ENCODE assay signal across 12 cellular contexts in the genomic region with DNA sequence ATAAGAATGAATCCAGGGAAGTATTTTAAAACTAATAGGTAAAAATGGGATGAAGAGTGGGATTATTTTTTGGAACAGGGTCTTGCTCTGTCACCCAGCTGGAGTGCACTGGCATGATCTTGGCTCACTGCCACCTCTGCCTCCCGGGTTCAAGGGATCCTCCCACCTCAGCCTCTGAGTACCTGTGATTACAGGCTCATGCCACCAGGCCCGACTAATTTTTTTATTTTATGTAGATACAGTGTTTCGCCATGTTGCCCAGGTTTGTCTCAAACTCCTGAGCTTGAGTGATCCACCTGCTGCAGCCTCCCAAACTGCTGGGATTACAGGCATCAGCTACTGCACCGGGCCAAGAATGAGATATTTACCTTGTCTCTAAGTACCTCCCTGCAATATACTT. TPM values are rescaled to one million over a fixed set of nuclear protein-coding genes. Genes with fewer than 3 reads are reported as not detected.
DNase-seq lines count a peak whose midpoint lies in the region; ATAC-seq and TF ChIP-seq lines count a peak whose summit lies in the region.
"Had no signal": no experiment of that assay in that cellular context is flagged by ENCODE, and none has a peak within 500 bp of the region (broad histone marks: within the 10 kb centered on the region; RNA-seq: fewer than 3 reads in every experiment).

No MANE protein-coding gene starts in this region.

- peak overlapping the region in 1 of 10 donors; percentile 18 for H3K27ac Mint-ChIP-seq in naive thymus-derived CD8-positive, alpha-beta T cell

- H3K9me3 ChIP-seq in BLaER1 treated with 17β-estradiol and CSF1 and Interleukin-3, amounts not matched to agents 10 nM and 100 nM (replicated peaks in 1 of 11) = peaks cover 0 to 21% (median 4%) of the 10 kb centered on the region in 11 experiments; a peak in 11 of 22 replicates
- H3K9me3 ChIP-seq: breast epithelium had no signal

- no peak for ATAC-seq in naive thymus-derived CD8-positive, alpha-beta T cell

- peaks cover 30 to 73% (median 56%) of the 10 kb centered on the region in 10 experiments for H3K4me1 ChIP-seq in BLaER1 treated with 17β-estradiol and CSF1 and Interleukin-3, amounts not matched to agents 10 nM and 100 nM
- H3K4me1 ChIP-seq: breast epithelium had no signal

- no peaks in the 10 kb centered on the region for H3K9me3 Mint-ChIP-seq in naive thymus-derived CD8-positive, alpha-beta T cell

- peak overlapping the region in 10 of 11 experiments; percentile 2 to 91 (median 62); a peak in 15 of 22 replicates for H3K4me2 ChIP-seq in BLaER1 treated with 17β-estradiol and CSF1 and Interleukin-3, amounts not matched to agents 10 nM and 100 nM

- TF ChIP-seq CTCF in brain microvascular endothelial cell (IDR thresholded peaks at IDR 0.05; ENCODE audit: low read depth, low read length, missing control alignments) (no peak), GM10248 (IDR thresholded peaks at IDR 0.05; ENCODE audit: control extremely low read depth, extremely low read depth, low read depth, missing control alignments) (no peak)

- no peak overlapping the region for H3K4me3 Mint-ChIP-seq in naive thymus-derived CD8-positive, alpha-beta T cell

- POLR2A ChIA-PET in GM10248 (lab: Yijun Ruan, JAX) = no interaction called here
- POLR2A ChIA-PET in naive thymus-derived CD8-positive, alpha-beta T cell (lab: Charles Lee) = interaction anchor here (1.7 kb wide), 1 partner anchor 9 kb away, joined by 5 read pairs; no protein-coding TSS in a partner anchor

- DNase-seq in NCI-H69 (lab: John Stamatoyannopoulos, UW) = peak; percentile 17
- no peak for DNase-seq in brain microvascular endothelial cell
- no peak for DNase-seq in GM10248 (ENCODE audit: extremely low spot score)
- DNase-seq in naive thymus-derived CD8-positive, alpha-beta T cell = no peak
- no peak for DNase-seq in NCI-H345 treated with DMSO at 0.1 percent for 48 hours (lab: John Stamatoyannopoulos, UW; ENCODE audit: unreplicated experiment)
- no peak for DNase-seq in NCI-H345 (lab: John Stamatoyannopoulos, UW)
- DNase-seq: left ventricle myocardium superior, NCI-H226 had no signal

- H4K20me1 ChIP-seq in BLaER1 treated with 17β-estradiol and CSF1 and Interleukin-3, amounts not matched to agents 10 nM and 100 nM = no peaks in the 10 kb centered on the region

- peaks cover 0 to 30% (median 19%) of the 10 kb centered on the region in 3 donors for H3K36me3 Mint-ChIP-seq in naive thymus-derived CD8-positive, alpha-beta T cell

- no peak overlapping the region for H3K9ac ChIP-seq in BLaER1 treated with 17β-estradiol and CSF1 and Interleukin-3, amounts not matched to agents 10 nM and 100 nM

- no peak overlapping the region for H3K4me3 ChIP-seq in BLaER1 treated with 17β-estradiol and CSF1 and Interleukin-3, amounts not matched to agents 10 nM and 100 nM
- H3K4me3 ChIP-seq in brain microvascular endothelial cell (ENCODE audit: low read depth, low read length) (no peak overlapping the region), skin epidermis (no peak overlapping the region)
- H3K4me3 ChIP-seq: breast epithelium had no signal

- H3K27me3 ChIP-seq in BLaER1 treated with 17β-estradiol and CSF1 and Interleukin-3, amounts not matched to agents 10 nM and 100 nM = no peaks in the 10 kb centered on the region
- no peaks in the 10 kb centered on the region for H3K27me3 ChIP-seq in brain microvascular endothelial cell (replicated peaks)
- H3K27me3 ChIP-seq: breast epithelium had no signal

- CTCF ChIA-PET in GM10248 (lab: Yijun Ruan, JAX) = interaction anchor here (0.8 to 13.5 kb wide), 3 partner anchors 10 to 122 kb away, joined by 3 to 127 read pairs (median 3); no protein-coding TSS in a partner anchor

- no peaks in the 10 kb centered on the region for H3K27me3 Mint-ChIP-seq in naive thymus-derived CD8-positive, alpha-beta T cell
- H3K27me3 Mint-ChIP-seq: CD4-positive, CD25-positive, alpha-beta regulatory T cell had no signal

- H3K4me1 Mint-ChIP-seq in naive thymus-derived CD8-positive, alpha-beta T cell = peaks cover 25 to 66% (median 48%) of the 10 kb centered on the region in 4 donors

- in situ Hi-C loops in brain microvascular endothelial cell (cut with HindIII; ENCODE audit: low pct_ligation_motif_present, low sequenced_read_pairs) = no loop called here

- peaks cover 0 to 13% (median 0%) of the 10 kb centered on the region in 11 experiments; a peak in 1 of 22 replicates for H3K36me3 ChIP-seq in BLaER1 treated with 17β-estradiol and CSF1 and Interleukin-3, amounts not matched to agents 10 nM and 100 nM
- H3K36me3 ChIP-seq in brain microvascular endothelial cell (replicated peaks) = no peaks in the 10 kb centered on the region
- H3K36me3 ChIP-seq: breast epithelium had no signal

- H3K27ac ChIP-seq in BLaER1 treated with 17β-estradiol and CSF1 and Interleukin-3, amounts not matched to agents 10 nM and 100 nM = peak overlapping the region in 7 of 11 experiments; percentile 22 to 52 (median 46); a peak in 11 of 22 replicates
- peak overlapping the region; percentile 97 for H3K27ac ChIP-seq in brain microvascular endothelial cell
- H3K27ac ChIP-seq in skin epidermis = peak overlapping the region in 14 of 21 experiments; percentile 9 to 87 (median 58)

RNA-seq across cellular contexts. Expression of gene NSMCE1, which starts 22.1 kb away (rescaled TPM):
- 10 to 100 TPM; 81.8 to 85.0 TPM for total RNA-seq in naive thymus-derived CD8-positive, alpha-beta T cell
- 100 to 1,000 TPM; 177 to 209 (median 185) TPM for polyA plus RNA-seq in naive thymus-derived CD8-positive, alpha-beta T cell

RNA-seq across cellular contexts. Expression of gene KDM8, which starts 43.1 kb away (rescaled TPM):
- total RNA-seq in naive thymus-derived CD8-positive, alpha-beta T cell = 10 to 100 TPM; 27.7 to 35.0 TPM
- polyA plus RNA-seq in naive thymus-derived CD8-positive, alpha-beta T cell = 1 to 10 TPM; 3.8 to 6.2 (median 5.6) TPM

Comparison
In these comparisons a context has a peak if more than half of its experiments do, and no peak if none do; other contexts are left out.
1. H3K27ac ChIP-seq: peak in every context shown above with its lines; median percentile 97 in brain microvascular endothelial cell; 58 in skin epidermis; 46 in BLaER1 treated with 17β-estradiol and CSF1 and Interleukin-3, amounts not matched to agents 10 nM and 100 nM.